Comparison of ENCODE assay signal across 8 cellular contexts in genomic region chr14:64541261-64541970, GRCh38. TPM values are rescaled to one million over a fixed set of nuclear protein-coding genes. Genes with fewer than 3 reads are reported as not detected.
DNase-seq lines count a peak whose midpoint lies in the region; ATAC-seq and TF ChIP-seq lines count a peak whose summit lies in the region.

No MANE protein-coding gene starts in this region.

- peaks cover 22 to 40% (median 40%) of the 10 kb centered on the region in 3 donors for H3K4me1 Mint-ChIP-seq in naive B cell

- H3K36me3 ChIP-seq in BJ (ENCODE audit: control insufficient read depth, insufficient read depth, low read length) = no peaks in the 10 kb centered on the region
- H3K36me3 ChIP-seq in duodenal mucosa (ENCODE audit: control insufficient read depth in 1 of 2, insufficient read depth in 2 of 2, low read length in 2 of 2) = no peaks in the 10 kb centered on the region

- no peaks in the 10 kb centered on the region for H3K27me3 ChIP-seq in BJ (ENCODE audit: control insufficient read depth, insufficient read depth, low read length)
- H3K27me3 ChIP-seq in duodenal mucosa (ENCODE audit: control insufficient read depth in 1 of 2, insufficient read depth in 2 of 2, low read length in 2 of 2) = peaks cover 3 to 12% of the 10 kb centered on the region in 2 donors

- peaks cover 5 to 7% of the 10 kb centered on the region in 2 donors for H3K9me3 ChIP-seq in duodenal mucosa (ENCODE audit: control insufficient read depth in 1 of 2, low read length in 2 of 2)

- peaks cover 6 to 17% (median 8%) of the 10 kb centered on the region in 7 donors for H3K9me3 Mint-ChIP-seq in naive B cell

- DNase-seq in BJ (ENCODE audit: low read depth) (no peak), RWPE1 (ENCODE audit: low spot score) (no peak), naive B cell (no peak), putamen (ENCODE audit: low spot score) (no peak)

- H3K4me3 ChIP-seq in BJ (ENCODE audit: low read depth, low read length) (peak overlapping the region; percentile 55), duodenal mucosa (ENCODE audit: low read depth in 1 of 2, low read length in 2 of 2) (peak overlapping the region; percentile 81 to 82)

- no peak for ATAC-seq in naive B cell (ENCODE audit: low read depth in 2 of 2)
- ATAC-seq in GM18867 (IDR thresholded peaks at IDR 0.05; ENCODE audit: unreplicated experiment) = no peak
- ATAC-seq in HG03135 (IDR thresholded peaks at IDR 0.05; ENCODE audit: unreplicated experiment) = no peak
- no peak for ATAC-seq in GM18868 (IDR thresholded peaks at IDR 0.05; ENCODE audit: unreplicated experiment)

- peak overlapping the region; percentile 91 to 100 (median 97) for H3K4me3 Mint-ChIP-seq in naive B cell

- POLR2A ChIA-PET in BJ (lab: Charles Lee) = interaction anchor here (0.6 to 1.0 kb wide), 4 partner anchors 22 to 104 kb away, joined by 3 to 5 read pairs (median 4); no protein-coding TSS in a partner anchor
- POLR2A ChIA-PET in RWPE1 (lab: Yijun Ruan, JAX; ENCODE audit: low non-redundant PET) = no interaction called here

- H3K27ac Mint-ChIP-seq in naive B cell = peak overlapping the region in 5 of 6 donors; percentile 18 to 96 (median 69)

- H3K9ac ChIP-seq in duodenal mucosa (ENCODE audit: low read depth in 1 of 2, low read length in 2 of 2) = no peak overlapping the region

- H3K27ac ChIP-seq in RWPE1 (peak overlapping the region; percentile 98; the same call in 1 of the 2 replicates), duodenal mucosa (ENCODE audit: low read depth, low read length) (no peak overlapping the region)

- H3K4me1 ChIP-seq in duodenal mucosa (ENCODE audit: control insufficient read depth in 1 of 2, insufficient read depth in 2 of 2, low read length in 2 of 2) = peaks cover 5 to 19% of the 10 kb centered on the region in 2 donors

- H3K36me3 Mint-ChIP-seq in naive B cell = peaks cover 0 to 11% of the 10 kb centered on the region in 2 donors

- H3K27me3 Mint-ChIP-seq in naive B cell = peaks cover 0 to 24% (median 10%) of the 10 kb centered on the region in 3 donors

- CTCF ChIA-PET in BJ (lab: Yijun Ruan, JAX) = interaction anchor here (0.7 to 7.9 kb wide), 8 partner anchors 12 to 218 kb away, joined by 3 to 91 read pairs (median 4); no protein-coding TSS in a partner anchor
- CTCF ChIA-PET in RWPE1 (lab: Yijun Ruan, JAX) = no interaction called here

- no peak for TF ChIP-seq CTCF in BJ (IDR thresholded peaks at IDR 0.05; ENCODE audit: insufficient read depth, low read depth, low read length)
- no peak for TF ChIP-seq CTCF in RWPE1 (conservative IDR thresholded peaks at IDR 0.05; ENCODE audit: low read depth)

RNA-seq across cellular contexts. Expression of gene HSPA2, which starts 0.9 kb away (rescaled TPM):
- polyA plus RNA-seq in BJ (2011; rRNA removed) = 64.1 and 96.1 TPM in 2 replicates
- polyA minus RNA-seq in BJ (2011; rRNA and poly(A)+ RNA removed) = 57.8 and 70.6 TPM in 2 replicates
- polyA plus RNA-seq in naive B cell (ENCODE audit: low read depth in 6 of 6) = 1 to 10 TPM in 1 of 6 donors, under 1 TPM in 4, not detected in 1; 0.30 to 1.3 (median 0.36) TPM

RNA-seq across cellular contexts. Expression of gene PPP1R36, which starts 8.3 kb away (rescaled TPM):
- polyA plus RNA-seq in BJ (2011; rRNA removed) (0.65 and 0.67 TPM in 2 replicates), naive B cell (ENCODE audit: low read depth in 6 of 6) (under 1 TPM in 3 of 6 donors, not detected in 3; 0.22 to 0.40 (median 0.38) TPM)
- 0.46 TPM in 1 of 2 replicates, not detected in the other for polyA minus RNA-seq in BJ (2011; rRNA and poly(A)+ RNA removed)

RNA-seq across cellular contexts. Expression of gene ZBTB1, which starts 36.8 kb away (rescaled TPM):
- polyA plus RNA-seq in BJ (2011; rRNA removed) (16.0 and 32.7 TPM in 2 replicates), naive B cell (ENCODE audit: low read depth in 6 of 6) (100 to 1,000 TPM in 1 of 6 donors, 10 to 100 TPM in 5; 54.4 to 103 (median 76.5) TPM)
- polyA minus RNA-seq in BJ (2011; rRNA and poly(A)+ RNA removed) = 18.5 and 22.7 TPM in 2 replicates

RNA-seq across cellular contexts. Expression of gene ZBTB25, which starts 37.8 kb away (rescaled TPM):
- polyA plus RNA-seq in BJ (2011; rRNA removed) = 5.8 and 6.1 TPM in 2 replicates
- 7.8 and 8.3 TPM in 2 replicates for polyA minus RNA-seq in BJ (2011; rRNA and poly(A)+ RNA removed)
- polyA plus RNA-seq in naive B cell (ENCODE audit: low read depth in 6 of 6) = 10 to 100 TPM; 16.7 to 26.4 (median 22.3) TPM

Comparison
In these comparisons a context has a peak if more than half of its experiments do, and no peak if none do; other contexts are left out.
1. RNA of gene HSPA2, which starts 0.9 kb away (polyA plus RNA-seq): 64.1 to 96.1 TPM in BJ; 0.30 to 1.3 TPM in naive B cell; every median in the first group is over 10 times any median in the second.